In the genomic region with DNA sequence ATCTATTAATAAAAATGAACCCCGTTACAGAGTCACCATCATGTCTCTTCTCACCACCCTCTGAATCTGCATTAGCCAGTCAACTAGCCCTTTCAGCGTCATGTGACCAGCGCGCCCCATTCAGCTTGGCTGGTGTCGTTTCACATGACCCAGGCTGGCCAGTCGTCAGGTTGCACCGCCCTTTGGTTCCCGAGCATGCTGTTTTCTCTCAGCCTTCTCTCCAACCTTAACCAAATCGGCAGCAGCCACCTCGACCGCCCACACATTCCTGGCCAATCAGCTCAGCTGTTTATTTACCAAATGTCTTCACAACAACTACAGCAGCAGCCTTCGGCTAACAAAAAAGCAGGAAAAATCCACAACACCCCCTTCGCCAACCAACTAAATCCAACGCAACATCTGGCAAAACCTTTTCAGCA, we compare ENCODE assay signal across 1 cellular context.
TF ChIP-seq lines count a peak whose summit lies in the region.

No MANE protein-coding gene starts in this region.

TF ChIP-seq in HEK293, 187 proteins besides CTCF, POLR2A, EP300 and RAD21 (continued from another document):
- TF ChIP-seq, protein P1, sequence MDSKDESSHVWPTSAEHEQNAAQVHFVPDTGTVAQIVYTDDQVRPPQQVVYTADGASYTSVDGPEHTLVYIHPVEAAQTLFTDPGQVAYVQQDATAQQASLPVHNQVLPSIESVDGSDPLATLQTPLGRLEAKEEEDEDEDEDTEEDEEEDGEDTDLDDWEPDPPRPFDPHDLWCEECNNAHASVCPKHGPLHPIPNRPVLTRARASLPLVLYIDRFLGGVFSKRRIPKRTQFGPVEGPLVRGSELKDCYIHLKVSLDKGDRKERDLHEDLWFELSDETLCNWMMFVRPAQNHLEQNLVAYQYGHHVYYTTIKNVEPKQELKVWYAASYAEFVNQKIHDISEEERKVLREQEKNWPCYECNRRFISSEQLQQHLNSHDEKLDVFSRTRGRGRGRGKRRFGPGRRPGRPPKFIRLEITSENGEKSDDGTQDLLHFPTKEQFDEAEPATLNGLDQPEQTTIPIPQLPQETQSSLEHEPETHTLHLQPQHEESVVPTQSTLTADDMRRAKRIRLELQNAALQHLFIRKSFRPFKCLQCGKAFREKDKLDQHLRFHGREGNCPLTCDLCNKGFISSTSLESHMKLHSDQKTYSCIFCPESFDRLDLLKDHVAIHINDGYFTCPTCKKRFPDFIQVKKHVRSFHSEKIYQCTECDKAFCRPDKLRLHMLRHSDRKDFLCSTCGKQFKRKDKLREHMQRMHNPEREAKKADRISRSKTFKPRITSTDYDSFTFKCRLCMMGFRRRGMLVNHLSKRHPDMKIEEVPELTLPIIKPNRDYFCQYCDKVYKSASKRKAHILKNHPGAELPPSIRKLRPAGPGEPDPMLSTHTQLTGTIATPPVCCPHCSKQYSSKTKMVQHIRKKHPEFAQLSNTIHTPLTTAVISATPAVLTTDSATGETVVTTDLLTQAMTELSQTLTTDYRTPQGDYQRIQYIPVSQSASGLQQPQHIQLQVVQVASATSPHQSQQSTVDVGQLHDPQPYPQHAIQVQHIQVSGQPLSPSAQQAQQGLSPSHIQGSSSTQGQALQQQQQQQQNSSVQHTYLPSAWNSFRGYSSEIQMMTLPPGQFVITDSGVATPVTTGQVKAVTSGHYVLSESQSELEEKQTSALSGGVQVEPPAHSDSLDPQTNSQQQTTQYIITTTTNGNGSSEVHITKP (tag by site-specific recombination; IDR thresholded peaks at IDR 0.05): no peak
- TF ChIP-seq, protein P2, sequence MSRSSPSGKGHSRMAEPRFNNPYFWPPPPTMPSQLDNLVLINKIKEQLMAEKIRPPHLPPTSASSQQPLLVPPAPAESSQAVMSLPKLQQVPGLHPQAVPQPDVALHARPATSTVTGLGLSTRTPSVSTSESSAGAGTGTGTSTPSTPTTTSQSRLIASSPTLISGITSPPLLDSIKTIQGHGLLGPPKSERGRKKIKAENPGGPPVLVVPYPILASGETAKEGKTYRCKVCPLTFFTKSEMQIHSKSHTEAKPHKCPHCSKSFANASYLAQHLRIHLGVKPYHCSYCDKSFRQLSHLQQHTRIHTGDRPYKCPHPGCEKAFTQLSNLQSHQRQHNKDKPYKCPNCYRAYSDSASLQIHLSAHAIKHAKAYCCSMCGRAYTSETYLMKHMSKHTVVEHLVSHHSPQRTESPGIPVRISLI (tag by site-specific recombination; IDR thresholded peaks at IDR 0.05): no peak
- TF ChIP-seq, protein P3, sequence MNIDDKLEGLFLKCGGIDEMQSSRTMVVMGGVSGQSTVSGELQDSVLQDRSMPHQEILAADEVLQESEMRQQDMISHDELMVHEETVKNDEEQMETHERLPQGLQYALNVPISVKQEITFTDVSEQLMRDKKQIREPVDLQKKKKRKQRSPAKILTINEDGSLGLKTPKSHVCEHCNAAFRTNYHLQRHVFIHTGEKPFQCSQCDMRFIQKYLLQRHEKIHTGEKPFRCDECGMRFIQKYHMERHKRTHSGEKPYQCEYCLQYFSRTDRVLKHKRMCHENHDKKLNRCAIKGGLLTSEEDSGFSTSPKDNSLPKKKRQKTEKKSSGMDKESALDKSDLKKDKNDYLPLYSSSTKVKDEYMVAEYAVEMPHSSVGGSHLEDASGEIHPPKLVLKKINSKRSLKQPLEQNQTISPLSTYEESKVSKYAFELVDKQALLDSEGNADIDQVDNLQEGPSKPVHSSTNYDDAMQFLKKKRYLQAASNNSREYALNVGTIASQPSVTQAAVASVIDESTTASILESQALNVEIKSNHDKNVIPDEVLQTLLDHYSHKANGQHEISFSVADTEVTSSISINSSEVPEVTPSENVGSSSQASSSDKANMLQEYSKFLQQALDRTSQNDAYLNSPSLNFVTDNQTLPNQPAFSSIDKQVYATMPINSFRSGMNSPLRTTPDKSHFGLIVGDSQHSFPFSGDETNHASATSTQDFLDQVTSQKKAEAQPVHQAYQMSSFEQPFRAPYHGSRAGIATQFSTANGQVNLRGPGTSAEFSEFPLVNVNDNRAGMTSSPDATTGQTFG (tag by site-specific recombination; IDR thresholded peaks at IDR 0.05; ENCODE audit: borderline replicate concordance): no peak
- TF ChIP-seq ZNF76 (tag by site-specific recombination; IDR thresholded peaks at IDR 0.05; ENCODE audit: borderline replicate concordance, low read depth) (no peak), ZFHX2 (tag by site-specific recombination; conservative IDR thresholded peaks at IDR 0.05) (peak; percentile 48; the same call in 1 of the 2 replicates), ZNF621 (tag by site-specific recombination; IDR thresholded peaks at IDR 0.05) (no peak)
TF ChIP-seq in HEK293: peak in this region for 4.
